In the genomic region with DNA sequence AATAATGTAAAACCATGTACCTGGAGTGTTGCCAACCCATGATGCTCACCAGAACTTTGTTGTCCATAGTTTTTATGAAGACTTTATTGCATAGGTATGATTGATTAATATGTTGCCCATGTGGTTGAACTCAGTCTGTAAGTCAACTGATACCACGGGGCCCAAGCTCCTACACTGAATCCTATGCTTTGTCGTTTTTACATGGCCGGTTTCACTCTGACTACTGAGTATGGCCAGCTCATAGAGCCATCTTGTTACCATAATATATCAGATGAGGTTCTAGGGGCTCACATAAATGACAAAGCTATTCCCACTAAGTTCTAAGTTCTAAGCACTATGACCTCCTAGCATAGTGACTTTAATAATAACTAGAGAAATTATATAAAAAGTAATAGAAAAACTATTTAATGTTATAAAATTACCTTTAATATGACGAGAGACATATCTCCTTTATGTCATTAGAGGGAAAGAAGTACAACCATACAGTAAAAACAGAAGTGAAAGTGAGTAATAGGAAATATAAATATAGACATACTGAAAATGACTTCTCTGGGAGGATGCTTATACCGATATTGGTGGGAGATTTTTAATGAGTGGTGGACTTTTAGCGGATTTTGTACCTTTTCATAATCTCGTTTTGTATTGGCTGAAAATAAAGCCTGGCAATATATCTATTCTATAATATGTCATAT, we compare ENCODE assay signal across 17 cellular contexts.
DNase-seq lines count a peak whose midpoint lies in the region; ATAC-seq and FAIRE-seq lines count a peak whose summit lies in the region.
"Had no signal": no experiment of that assay in that cellular context is flagged by ENCODE, and none has a peak within 500 bp of the region (broad histone marks: within the 10 kb centered on the region; RNA-seq: fewer than 3 reads in every experiment).

No MANE protein-coding gene starts in this region.

- H4K20me1 ChIP-seq in BLaER1: no peaks in the 10 kb centered on the region

- no peak for FAIRE-seq in frontal cortex (lab: Jason Lieb, UNC)
- FAIRE-seq: endometrium, keratinocyte had no signal

- H3K9ac ChIP-seq in BLaER1: no peak overlapping the region

- no peaks in the 10 kb centered on the region for H3K9me3 ChIP-seq in BLaER1
- H3K9me3 ChIP-seq: prostate gland, upper lobe of left lung had no signal

- peaks cover 19% of the 10 kb centered on the region for H3K4me1 ChIP-seq in BLaER1
- H3K4me1 ChIP-seq: prostate gland, upper lobe of left lung had no signal

- no peak overlapping the region for H3K4me3 ChIP-seq in BLaER1
- H3K4me3 ChIP-seq: prostate gland, upper lobe of left lung had no signal

- ATAC-seq in GM19452 (IDR thresholded peaks at IDR 0.05; ENCODE audit: unreplicated experiment) (peak; percentile 84), HG02759 (IDR thresholded peaks at IDR 0.05; ENCODE audit: unreplicated experiment) (peak; percentile 77), HG03432 (IDR thresholded peaks at IDR 0.05; ENCODE audit: unreplicated experiment) (peak; percentile 92)
- ATAC-seq: activated CD8-positive, alpha-beta T cell treated with anti-CD3 and anti-CD28 coated beads for 36 hours had no signal

- H3K27ac ChIP-seq in BLaER1: no peak overlapping the region
- H3K27ac ChIP-seq: prostate gland, RWPE1, upper lobe of left lung had no signal

- no peaks in the 10 kb centered on the region for H3K27me3 ChIP-seq in BLaER1
- H3K27me3 ChIP-seq: upper lobe of left lung had no signal

- H3K4me2 ChIP-seq in BLaER1: peak overlapping the region; percentile 22

- H3K36me3 ChIP-seq in BLaER1: no peaks in the 10 kb centered on the region
- H3K36me3 ChIP-seq: prostate gland, upper lobe of left lung had no signal

- no peak for DNase-seq in frontal cortex (ENCODE audit: low spot score in 2 of 2)
- no peak for DNase-seq in DMS 273 (lab: John Stamatoyannopoulos, UW; ENCODE audit: unreplicated experiment)
- DNase-seq in NCI-H748 treated with DMSO at 0.1 percent for 48 hours (lab: John Stamatoyannopoulos, UW): no peak
- no peak for DNase-seq in NCI-H524 treated with DMSO at 0.1 percent for 48 hours (lab: John Stamatoyannopoulos, UW)
- DNase-seq: activated CD8-positive, alpha-beta T cell treated with anti-CD3 and anti-CD28 coated beads for 36 hours; activated naive CD4-positive, alpha-beta T cell treated with anti-CD3 and anti-CD28 coated beads for 36 hours; NCI-H226; stimulated activated CD8-positive, alpha-beta memory T cell treated with anti-CD3 and anti-CD28 coated beads, Interleukin-4, amount 100 ng/mL, for 48 hours; upper lobe of left lung had no signal
